1 cellular context compared by ENCODE assay signal in genomic region chr3:28799084-28799483, GRCh38.
TF ChIP-seq lines count a peak whose summit lies in the region.

No MANE protein-coding gene starts in this region.

TF ChIP-seq in GM23338, 12 proteins besides CTCF, POLR2A, EP300 and RAD21 (continued from another document):
- TF ChIP-seq ETS1 (IDR thresholded peaks at IDR 0.05) (no peak), CREB1 (CRISPR knock-in tag; IDR thresholded peaks at IDR 0.05; ENCODE audit: low read depth) (no peak)
